ENCODE assay signal across 11 cellular contexts in genomic region chr6:47197672-47198640, GRCh38.
A peak's percentile ranks its signal among the peaks of the same experiment; 100 is the strongest.
DNase-seq lines count a peak whose midpoint lies in the region; ATAC-seq and TF ChIP-seq lines count a peak whose summit lies in the region.
"Had no signal": no experiment of that assay in that cellular context is flagged by ENCODE, and none has a peak within 500 bp of the region (broad histone marks: within the 10 kb centered on the region; RNA-seq: fewer than 3 reads in every experiment).

No MANE protein-coding gene starts in this region.

- no peaks in the 10 kb centered on the region for H3K27me3 ChIP-seq in breast epithelium
- H3K27me3 ChIP-seq in OCI-LY1 (ENCODE audit: insufficient read depth, low read length) = no peaks in the 10 kb centered on the region
- no peaks in the 10 kb centered on the region for H3K27me3 ChIP-seq in esophagus squamous epithelium
- H3K27me3 ChIP-seq in thymus (ENCODE audit: control insufficient read depth, insufficient read depth) = no peaks in the 10 kb centered on the region
- H3K27me3 ChIP-seq in left ventricle myocardium inferior (ENCODE audit: low read depth) = no peaks in the 10 kb centered on the region

- H3K9me3 Mint-ChIP-seq in MCF 10A (ENCODE audit: unreplicated experiment) = peaks cover 7% of the 10 kb centered on the region
- H3K9me3 Mint-ChIP-seq: endodermal cell had no signal

- BruUV-seq in MCF 10A (replicated peaks; lab: Mats Ljungman, UMichigan) = no TSS peak

- intact Hi-C loops in MCF 10A (cut with micrococcal nuclease) = no loop called here
- intact Hi-C loops in breast epithelium (cut with DNase I; ENCODE audit: low total_unique reads) = no loop called here
- intact Hi-C loops in esophagus squamous epithelium (cut with DNase I) = no loop called here
- intact Hi-C loops in left ventricle myocardium inferior (cut with micrococcal nuclease) = no loop called here

- no peak for TF ChIP-seq POLR2A in breast epithelium (IDR thresholded peaks at IDR 0.05)
- TF ChIP-seq POLR2A in esophagus squamous epithelium (IDR thresholded peaks at IDR 0.05) = no peak

- no peaks in the 10 kb centered on the region for H3F3A ChIP-seq in OCI-LY1 (ENCODE audit: insufficient read depth, low read length)

- H3K79me2 ChIP-seq in OCI-LY1 (ENCODE audit: insufficient read depth, low read length) = no peaks in the 10 kb centered on the region

- 36 to 37% methylated on average over 6 of the region's 6 CpGs for WGBS in esophagus squamous epithelium, 2 donors
- 58% methylated on average over 6 of the region's 6 CpGs for WGBS in thymus

- no peaks in the 10 kb centered on the region for H4K20me1 ChIP-seq in OCI-LY1 (ENCODE audit: insufficient read depth, low read length)

- TF ChIP-seq CTCF in MCF 10A (IDR thresholded peaks at IDR 0.05; ENCODE audit: unreplicated experiment) (no peak), breast epithelium (IDR thresholded peaks at IDR 0.05) (no peak), OCI-LY1 (IDR thresholded peaks at IDR 0.05; ENCODE audit: low read length) (no peak), esophagus squamous epithelium (IDR thresholded peaks at IDR 0.05) (no peak), left ventricle myocardium inferior (IDR thresholded peaks at IDR 0.05; ENCODE audit: borderline replicate concordance) (no peak)

- H3K36me3 ChIP-seq in breast epithelium (no peaks in the 10 kb centered on the region), OCI-LY1 (ENCODE audit: insufficient read depth, low read length) (no peaks in the 10 kb centered on the region), esophagus squamous epithelium (no peaks in the 10 kb centered on the region), thymus (ENCODE audit: control insufficient read depth, insufficient read depth) (no peaks in the 10 kb centered on the region), left ventricle myocardium inferior (no peaks in the 10 kb centered on the region)

- H3K36me3 Mint-ChIP-seq in MCF 10A (ENCODE audit: insufficient read depth, unreplicated experiment) = no peaks in the 10 kb centered on the region

- H3K9me3 ChIP-seq in breast epithelium (no peaks in the 10 kb centered on the region), OCI-LY1 (ENCODE audit: low read length) (no peaks in the 10 kb centered on the region), esophagus squamous epithelium (no peaks in the 10 kb centered on the region), thymus (ENCODE audit: control insufficient read depth) (no peaks in the 10 kb centered on the region), left ventricle myocardium inferior (replicated peaks) (no peaks in the 10 kb centered on the region)

- H3K4me1 ChIP-seq in breast epithelium (no peaks in the 10 kb centered on the region), OCI-LY1 (ENCODE audit: insufficient read depth, low read length, severe bottlenecking) (peaks cover 8% of the 10 kb centered on the region), esophagus squamous epithelium (peaks cover 0 to 29% (median 0%) of the 10 kb centered on the region in 3 donors), thymus (ENCODE audit: control insufficient read depth, insufficient read depth, low read length) (peaks cover 12% of the 10 kb centered on the region), left ventricle myocardium inferior (peaks cover 11% of the 10 kb centered on the region)

- peak overlapping the region; percentile 51 for H3K4me3 Mint-ChIP-seq in MCF 10A (ENCODE audit: unreplicated experiment)
- H3K4me3 Mint-ChIP-seq: endodermal cell had no signal

- H3K27ac ChIP-seq in breast epithelium (no peak overlapping the region), OCI-LY1 (ENCODE audit: low read depth, low read length, poor library complexity, severe bottlenecking) (no peak overlapping the region), esophagus squamous epithelium (peak overlapping the region; percentile 50 to 70 (median 68)), thymus (ENCODE audit: low read depth) (peak overlapping the region; percentile 73), left ventricle myocardium inferior (replicated peaks) (no peak overlapping the region)

- H3K4me2 ChIP-seq in OCI-LY1 (ENCODE audit: low read length) = peak overlapping the region; percentile 57

- peak overlapping the region; percentile 43 for H2AFZ ChIP-seq in OCI-LY1 (ENCODE audit: low read length)

- H3K27ac Mint-ChIP-seq in MCF 10A (ENCODE audit: low read depth, unreplicated experiment) = no peak overlapping the region
- H3K27ac Mint-ChIP-seq: endodermal cell had no signal

- H3K9ac ChIP-seq in OCI-LY1 (ENCODE audit: low read length) = no peak overlapping the region

- CTCF ChIA-PET in MCF 10A (lab: Yijun Ruan, JAX) = interaction anchor here (0.6 to 1.3 kb wide), 3 partner anchors 12 to 1691 kb away, joined by 3 to 6 read pairs (median 4); no protein-coding TSS in a partner anchor

- POLR2A ChIA-PET in MCF 10A (lab: Yijun Ruan, JAX) = interaction anchor here (0.5 to 1.2 kb wide), 3 partner anchors 9 to 28 kb away, joined by 3 to 8 read pairs (median 3); no protein-coding TSS in a partner anchor

- peaks cover 19% of the 10 kb centered on the region for H3K4me1 Mint-ChIP-seq in MCF 10A (ENCODE audit: insufficient read depth, unreplicated experiment)

- no peak for ATAC-seq in HG02970 (IDR thresholded peaks at IDR 0.05; ENCODE audit: low FRiP score, unreplicated experiment)

- no peaks in the 10 kb centered on the region for H3K27me3 Mint-ChIP-seq in MCF 10A (ENCODE audit: insufficient read depth, unreplicated experiment)

- DNase-seq in MCF 10A (ENCODE audit: unreplicated experiment) = no peak
- DNase-seq in breast epithelium (ENCODE audit: low spot score in 2 of 2) = no peak
- DNase-seq in esophagus squamous epithelium (lab: John Stamatoyannopoulos, UW) = no peak
- no peak for DNase-seq in left ventricle myocardium inferior
- DNase-seq in kidney glomerular epithelial cell (lab: John Stamatoyannopoulos, UW) = no peak
- DNase-seq: activated naive CD4-positive, alpha-beta T cell treated with anti-CD3 and anti-CD28 coated beads, Interleukin-2, amount 50 U/mL, for 16 hours; endodermal cell; posterior cingulate gyrus had no signal

- H3K4me3 ChIP-seq in breast epithelium = peak overlapping the region in 1 of 3 donors; percentile 1
- H3K4me3 ChIP-seq in OCI-LY1 (ENCODE audit: low read depth, low read length, poor library complexity, severe bottlenecking) = peak overlapping the region; percentile 20
- peak overlapping the region in 3 of 4 donors; percentile 5 to 47 (median 10) for H3K4me3 ChIP-seq in esophagus squamous epithelium
- H3K4me3 ChIP-seq in thymus (ENCODE audit: low read length) = peak overlapping the region; percentile 37
- H3K4me3 ChIP-seq in left ventricle myocardium inferior = no peak overlapping the region

- no peaks in the 10 kb centered on the region for H3K9me2 ChIP-seq in OCI-LY1 (ENCODE audit: low read depth, low read length)

Comparison
In these comparisons a context has a peak if more than half of its experiments do, and no peak if none do; other contexts are left out.
1. H3K27ac ChIP-seq: peak in esophagus squamous epithelium (4 of 4) and thymus (single experiment); none in breast epithelium (0 of 2), OCI-LY1 (single experiment) and left ventricle myocardium inferior (single experiment).